Comparison of ENCODE assay signal across 7 cellular contexts in the genomic region with DNA sequence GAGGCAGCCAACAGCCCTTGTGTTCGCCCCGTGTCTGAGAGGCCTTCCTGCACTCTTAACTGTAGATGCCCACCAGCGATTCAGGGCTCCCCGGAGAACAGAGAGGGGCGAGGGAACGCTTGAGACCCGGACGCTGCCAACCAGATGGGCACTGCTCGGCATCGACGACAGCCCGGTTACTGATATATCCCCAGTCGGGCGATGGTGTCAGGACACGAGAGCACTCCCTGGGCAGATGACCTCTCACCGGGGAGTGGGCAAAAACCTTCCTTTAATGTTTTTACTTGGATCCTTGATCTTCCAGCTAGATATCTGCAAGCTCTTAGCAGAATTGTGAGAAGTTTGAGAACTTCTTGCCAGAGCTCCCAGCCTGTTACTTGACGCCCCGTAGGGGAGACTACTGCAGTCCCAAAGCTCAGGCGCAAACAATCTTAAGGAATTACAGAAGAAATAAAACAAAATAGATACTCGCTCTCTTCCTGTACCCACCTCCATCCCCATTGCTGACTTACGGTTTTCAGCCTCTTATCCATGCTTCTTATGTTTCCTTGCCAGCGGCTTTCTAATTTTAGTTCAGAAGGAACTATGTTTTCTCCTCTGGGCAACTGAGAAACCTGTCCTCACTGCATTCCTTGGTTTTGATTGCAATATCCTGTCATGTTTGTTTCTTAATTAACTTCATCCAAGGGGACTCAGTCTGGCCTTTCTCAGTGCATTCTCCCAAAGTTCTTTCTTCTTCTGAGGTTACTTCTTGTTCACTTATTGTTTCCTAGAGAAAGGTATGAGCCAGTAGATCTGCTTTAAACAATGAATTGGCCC. TPM values are rescaled to one million over a fixed set of nuclear protein-coding genes. Genes with fewer than 3 reads are reported as not detected.
DNase-seq lines count a peak whose midpoint lies in the region; ATAC-seq and TF ChIP-seq lines count a peak whose summit lies in the region.

No MANE protein-coding gene starts in this region.

- TF ChIP-seq CTCF in PC-3 (conservative IDR thresholded peaks at IDR 0.05; ENCODE audit: low read depth, low read length) (no peak), endothelial cell (IDR thresholded peaks at IDR 0.05; ENCODE audit: unreplicated experiment) (no peak)

- CTCF ChIA-PET in PC-3 (lab: Charles Lee) = interaction anchor here (0.6 to 0.7 kb wide), 2 partner anchors 52 to 56 kb away, joined by 3 read pairs; a partner anchor contains a TSS

- no peaks in the 10 kb centered on the region for H3F3A ChIP-seq in PC-3 (ENCODE audit: low read length, unreplicated experiment)

- peaks cover 23% of the 10 kb centered on the region for H3K4me1 Mint-ChIP-seq in endothelial cell (ENCODE audit: unreplicated experiment)

- POLR2A ChIA-PET in PC-3 (lab: Charles Lee; ENCODE audit: unreplicated experiment) = no interaction called here

- peak; percentile 0 for ATAC-seq in GM21423 (IDR thresholded peaks at IDR 0.05; ENCODE audit: unreplicated experiment)
- no peak for ATAC-seq in PC-3

- H3K27ac ChIP-seq in PC-3 (ENCODE audit: low read length) = peak overlapping the region; percentile 77

- H3K9me3 Mint-ChIP-seq in endothelial cell (ENCODE audit: unreplicated experiment) = no peaks in the 10 kb centered on the region

- BruUV-seq in PC-3 (replicated peaks; lab: Mats Ljungman, UMichigan) = TSS peak; percentile 50

- peak overlapping the region; percentile 77 for H3K4me3 ChIP-seq in PC-3 (ENCODE audit: low read length)
- peak overlapping the region; percentile 100 for H3K4me3 ChIP-seq in neuron (ENCODE audit: low read length)

- H3K4me1 ChIP-seq in PC-3 (ENCODE audit: insufficient read depth, low read length) = peaks cover 30% of the 10 kb centered on the region
- peaks cover 26% of the 10 kb centered on the region for H3K4me1 ChIP-seq in neuron (ENCODE audit: insufficient read depth, low read length)

- no peaks in the 10 kb centered on the region for H3K9me2 ChIP-seq in PC-3 (replicated peaks; ENCODE audit: low read length)

- H3K9me3 ChIP-seq in PC-3 (ENCODE audit: low read length) = no peaks in the 10 kb centered on the region
- H3K9me3 ChIP-seq in neuron (ENCODE audit: low read length) = no peaks in the 10 kb centered on the region

- intact Hi-C loops in PC-3 (cut with micrococcal nuclease) = loop anchor here (1.0 to 2.0 kb wide), 3 partner anchors 44 to 121 kb away; a partner anchor contains a TSS

- H3K36me3 Mint-ChIP-seq in endothelial cell (ENCODE audit: low read depth, unreplicated experiment) = peaks cover 10% of the 10 kb centered on the region

- peak overlapping the region; percentile 95 for H3K9ac ChIP-seq in PC-3 (ENCODE audit: low read length)

- DNase-seq in PC-3 (peak; percentile 14), endothelial cell (ENCODE audit: low spot score) (no peak), NCI-H2081 (lab: John Stamatoyannopoulos, UW) (no peak)
- DNase-seq in effector CD4-positive, alpha-beta T cell = no peak
- no peak for DNase-seq in stimulated activated CD4-positive, alpha-beta T cell treated with anti-CD3 and anti-CD28 coated beads, Interleukin-15, amount 100 ng/mL, for 24 hours

- H3K79me2 ChIP-seq in PC-3 (ENCODE audit: low read length) = peaks cover 41% of the 10 kb centered on the region

- H3K4me2 ChIP-seq in PC-3 (ENCODE audit: low read length) = peak overlapping the region; percentile 84

- H3K27me3 Mint-ChIP-seq in endothelial cell (ENCODE audit: unreplicated experiment) = peaks cover 10% of the 10 kb centered on the region

- peak overlapping the region; percentile 89 for H3K27ac Mint-ChIP-seq in endothelial cell (ENCODE audit: unreplicated experiment)

- no peaks in the 10 kb centered on the region for H3K36me3 ChIP-seq in PC-3 (ENCODE audit: low read depth, low read length)
- peaks cover 9% of the 10 kb centered on the region for H3K36me3 ChIP-seq in neuron (ENCODE audit: insufficient read depth, low read length)

- H3K4me3 Mint-ChIP-seq in endothelial cell (ENCODE audit: unreplicated experiment) = peak overlapping the region; percentile 91

- peak overlapping the region; percentile 77 for H2AFZ ChIP-seq in PC-3 (ENCODE audit: low read length)
- peak overlapping the region; percentile 60 for H2AFZ ChIP-seq in neuron (ENCODE audit: low read depth, low read length)

- H3K27me3 ChIP-seq in PC-3 (ENCODE audit: low read length) (no peaks in the 10 kb centered on the region), neuron (ENCODE audit: insufficient read depth, low read length) (no peaks in the 10 kb centered on the region)

- no peaks in the 10 kb centered on the region for H4K20me1 ChIP-seq in PC-3 (ENCODE audit: low read length)

RNA-seq across cellular contexts. Expression of a gene that starts 0.8 kb away (rescaled TPM):
- 3.9 and 6.5 TPM in 2 replicates for total RNA-seq in PC-3 (2014; rRNA removed)
- 12.4 TPM for total RNA-seq in endothelial cell (ENCODE audit: unreplicated experiment)

RNA-seq across cellular contexts. Expression of a gene that starts 44.5 kb away (rescaled TPM):
- 49.8 and 57.5 TPM in 2 replicates for total RNA-seq in PC-3 (2014; rRNA removed)
- 16.4 TPM for total RNA-seq in endothelial cell (ENCODE audit: unreplicated experiment)

RNA-seq across cellular contexts. Expression of a gene that starts 45.9 kb away (rescaled TPM):
- total RNA-seq in PC-3 (2014; rRNA removed) = 3.1 and 3.9 TPM in 2 replicates
- total RNA-seq in endothelial cell (ENCODE audit: unreplicated experiment) = 30.7 TPM

RNA-seq across cellular contexts. Expression of a gene that starts 55.8 kb away (rescaled TPM):
- 44.0 and 47.9 TPM in 2 replicates for total RNA-seq in PC-3 (2014; rRNA removed)
- 44.8 TPM for total RNA-seq in endothelial cell (ENCODE audit: unreplicated experiment)
